Comparison of ENCODE assay signal across 20 cellular contexts in the genomic region with DNA sequence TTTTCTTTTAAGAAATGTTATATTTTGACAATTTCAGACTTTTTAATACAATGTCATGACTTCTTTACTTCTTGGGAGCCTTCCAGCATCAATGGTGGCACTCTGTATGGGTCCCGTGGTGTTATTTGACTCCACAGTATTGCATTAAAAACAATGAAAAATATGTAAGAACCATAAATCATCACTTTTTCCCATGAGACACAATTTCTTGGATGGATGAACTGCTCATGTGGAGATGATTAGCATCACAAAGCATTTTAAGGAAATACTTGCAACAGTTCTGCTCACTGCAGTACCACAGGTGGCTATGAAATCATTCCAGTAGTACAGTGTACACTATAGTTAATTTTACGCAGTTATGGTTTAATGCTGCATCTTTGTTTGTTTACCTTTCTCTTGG.
"Had no signal": no experiment of that assay in that cellular context is flagged by ENCODE, and none has a peak within 500 bp of the region (broad histone marks: within the 10 kb centered on the region; RNA-seq: fewer than 3 reads in every experiment).

No MANE protein-coding gene starts in this region.

- H3K9me3 ChIP-seq: gastroesophageal sphincter, right atrium auricular region, transverse colon, vagina had no signal

- DNase-seq: activated CD4-positive, alpha-beta T cell treated with anti-CD3 and anti-CD28 coated beads, Interleukin-2, amount 50 U/mL, for 48 hours; activated gamma-delta T cell; effector CD8-positive, alpha-beta T cell; heart left ventricle; left ventricle myocardium inferior; mammary epithelial cell; midbrain; nephron progenitor cell; occipital lobe; stimulated activated CD4-positive, alpha-beta T cell treated with anti-CD3 and anti-CD28 coated beads, Interleukin-2, amount 100 ng/mL, for 24 hours; stimulated activated naive CD8-positive, alpha-beta T cell treated with anti-CD3 and anti-CD28 coated beads, Interleukin-15, Interleukin-2, amounts not matched to agents 100 U/mL and 50 U/mL, for 24 hours; SW 1271; T-helper 2 cell; transverse colon had no signal

- H3K27ac ChIP-seq: gastroesophageal sphincter, heart left ventricle, left ventricle myocardium inferior, right atrium auricular region, suprapubic skin, transverse colon, vagina, VCaP had no signal

- H3K36me3 ChIP-seq: gastroesophageal sphincter, heart left ventricle, left ventricle myocardium inferior, right atrium auricular region, suprapubic skin, transverse colon, vagina had no signal

- ATAC-seq: esophagus mucosa; gastroesophageal sphincter; heart left ventricle; stimulated activated naive CD8-positive, alpha-beta T cell treated with anti-CD3 and anti-CD28 coated beads, Interleukin-15, Interleukin-2, amounts not matched to agents 100 U/mL and 50 U/mL, for 24 hours had no signal

- H3K4me3 ChIP-seq: gastroesophageal sphincter, heart left ventricle, left ventricle myocardium inferior, right atrium auricular region, suprapubic skin, transverse colon, vagina had no signal
